In genomic region chr16:21104124-21104860, GRCh38 we compare ENCODE assay signal across 17 cellular contexts. TPM values are rescaled to one million over a fixed set of nuclear protein-coding genes. Genes with fewer than 3 reads are reported as not detected.
A peak's percentile ranks its signal among the peaks of the same experiment; 100 is the strongest.
DNase-seq lines count a peak whose midpoint lies in the region; ATAC-seq and TF ChIP-seq lines count a peak whose summit lies in the region.
"Had no signal": no experiment of that assay in that cellular context is flagged by ENCODE, and none has a peak within 500 bp of the region (broad histone marks: within the 10 kb centered on the region; RNA-seq: fewer than 3 reads in every experiment).

No MANE protein-coding gene starts in this region.

- H3K27me3 ChIP-seq in SK-N-SH (ENCODE audit: insufficient read depth) (no peaks in the 10 kb centered on the region; the same call in 1 of the 2 replicates), skeletal muscle satellite cell (ENCODE audit: control insufficient read depth, insufficient read depth, low read length) (no peaks in the 10 kb centered on the region)
- H3K27me3 ChIP-seq: ascending aorta had no signal

- no peak for TF ChIP-seq RAD21 in SK-N-SH (IDR thresholded peaks at IDR 0.05; ENCODE audit: low read length)

- peaks cover 3 to 11% of the 10 kb centered on the region in 2 experiments; a peak in 2 of 4 replicates for H3K4me1 ChIP-seq in SK-N-SH (ENCODE audit: control insufficient read depth in 1 of 2, insufficient read depth in 2 of 2, low read depth in 1 of 2, low read length in 1 of 2)
- H3K4me1 ChIP-seq in skeletal muscle satellite cell (ENCODE audit: control insufficient read depth, insufficient read depth, low read length) = peaks cover 24% of the 10 kb centered on the region
- H3K4me1 ChIP-seq: ascending aorta had no signal

- no peaks in the 10 kb centered on the region for H3K9me3 ChIP-seq in SK-N-SH
- no peaks in the 10 kb centered on the region for H3K9me3 ChIP-seq in SK-N-MC (ENCODE audit: low read depth, low read length)
- no peaks in the 10 kb centered on the region for H3K9me3 ChIP-seq in skeletal muscle satellite cell (replicated peaks; ENCODE audit: low read length)
- H3K9me3 ChIP-seq: ascending aorta had no signal

- CTCF ChIA-PET in SK-N-SH (lab: Yijun Ruan, JAX) = no interaction called here

- H3K9me2 ChIP-seq in SK-N-SH = no peaks in the 10 kb centered on the region

- no peaks in the 10 kb centered on the region for H4K20me1 ChIP-seq in SK-N-SH (ENCODE audit: insufficient read depth)

- H3K9ac ChIP-seq in SK-N-SH (no peak overlapping the region), SK-N-MC (ENCODE audit: insufficient read length) (no peak overlapping the region), skeletal muscle satellite cell (ENCODE audit: low read depth, low read length) (peak overlapping the region; percentile 10)

- TF ChIP-seq CTCF in SK-N-SH (IDR thresholded peaks at IDR 0.05) (no peak), foreskin fibroblast (IDR thresholded peaks at IDR 0.05; ENCODE audit: low read depth, low read length) (no peak)

- peak overlapping the region in 1 of 2 experiments; percentile 11; a peak in 1 of 4 replicates for H3K27ac ChIP-seq in SK-N-SH (ENCODE audit: low read depth in 2 of 2, low read length in 1 of 2)
- H3K27ac ChIP-seq in SK-N-MC = no peak overlapping the region
- H3K27ac ChIP-seq: ascending aorta had no signal

- H2AFZ ChIP-seq in SK-N-SH (ENCODE audit: low read depth) = no peak overlapping the region

- ATAC-seq in SK-N-SH treated with all-trans-retinoic acid at 6 μM for 48 hours (no peak), GM21737 (IDR thresholded peaks at IDR 0.05; ENCODE audit: unreplicated experiment) (no peak), GM21619 (IDR thresholded peaks at IDR 0.05; ENCODE audit: unreplicated experiment) (no peak)
- ATAC-seq: WTC11 had no signal

- H3K36me3 ChIP-seq in SK-N-SH (replicated peaks in 1 of 2; ENCODE audit: control insufficient read depth in 1 of 2, insufficient read depth in 2 of 2, low read length in 1 of 2) = no peaks in the 10 kb centered on the region
- no peaks in the 10 kb centered on the region for H3K36me3 ChIP-seq in SK-N-MC (ENCODE audit: insufficient read depth, low read length)
- H3K36me3 ChIP-seq in skeletal muscle satellite cell (ENCODE audit: insufficient read depth, low read length) = no peaks in the 10 kb centered on the region
- H3K36me3 ChIP-seq: ascending aorta had no signal

- H3K4me2 ChIP-seq in SK-N-SH (peak overlapping the region; percentile 7; the same call in 1 of the 2 replicates), skeletal muscle satellite cell (ENCODE audit: low read length) (peak overlapping the region; percentile 61)

- POLR2A ChIA-PET in SK-N-SH (lab: Yijun Ruan, JAX) = interaction anchor here (0.6 kb wide), 1 partner anchor 243 kb away, joined by 3 read pairs; no protein-coding TSS in a partner anchor

- WGBS in SK-N-SH (ENCODE audit: low lambda C conversion rate) = 29% methylated on average over 8 of the region's 8 CpGs

- no peaks in the 10 kb centered on the region for H3K79me2 ChIP-seq in SK-N-SH (ENCODE audit: insufficient read depth)

- no peak for TF ChIP-seq EP300 in SK-N-SH (IDR thresholded peaks at IDR 0.05; ENCODE audit: borderline replicate concordance in 1 of 2, low read depth in 1 of 2, low read length in 1 of 2)

- DNase-seq in SK-N-SH (peak; percentile 12), SK-N-MC (ENCODE audit: low read depth, low spot score) (peak; percentile 3), foreskin fibroblast (peak; percentile 40 to 64), RPMI8226 (no peak)
- DNase-seq: activated T-cell treated with anti-CD3 and anti-CD28 coated beads, Interleukin-2, amount 50 U/mL, for 1 hour; DMS79; naive B cell; NCI-H510A treated with DMSO at 0.1 percent for 48 hours; SIG-M5; stimulated activated CD8-positive, alpha-beta memory T cell treated with anti-CD3 and anti-CD28 coated beads, Interleukin-4, amount 100 ng/mL, for 48 hours had no signal

- H3K4me3 ChIP-seq in SK-N-SH (ENCODE audit: low read depth in 2 of 2, low read length in 1 of 2) = no peak overlapping the region
- no peak overlapping the region for H3K4me3 ChIP-seq in SK-N-MC
- no peak overlapping the region for H3K4me3 ChIP-seq in foreskin fibroblast (ENCODE audit: low read depth in 1 of 2, low read length in 2 of 2)
- peak overlapping the region; percentile 7 for H3K4me3 ChIP-seq in skeletal muscle satellite cell (ENCODE audit: low read length)
- H3K4me3 ChIP-seq: ascending aorta had no signal

- no peaks in the 10 kb centered on the region for H3F3A ChIP-seq in SK-N-SH (replicated peaks; ENCODE audit: insufficient read depth)

TF ChIP-seq in SK-N-SH, 30 proteins besides CTCF, POLR2A, EP300 and RAD21:
- no peak for TF ChIP-seq NRF1 (IDR thresholded peaks at IDR 0.05; ENCODE audit: low read depth, low read length)
- TF ChIP-seq POLR2AphosphoS5 (IDR thresholded peaks at IDR 0.05; ENCODE audit: low read depth, low read length) = no peak
- TF ChIP-seq YY1 (IDR thresholded peaks at IDR 0.05; ENCODE audit: low read depth) = no peak
- TF ChIP-seq USF1 (IDR thresholded peaks at IDR 0.05; ENCODE audit: borderline replicate concordance, low read depth) = no peak
- TF ChIP-seq MXI1 (IDR thresholded peaks at IDR 0.05; ENCODE audit: low read depth, low read length) = no peak
- TF ChIP-seq GABPA (IDR thresholded peaks at IDR 0.05; ENCODE audit: low read depth) = no peak
- TF ChIP-seq RCOR1 (IDR thresholded peaks at IDR 0.05; ENCODE audit: low read length) = no peak
- TF ChIP-seq MAX (IDR thresholded peaks at IDR 0.05; ENCODE audit: low read depth) = no peak
- TF ChIP-seq FOXM1 (IDR thresholded peaks at IDR 0.05; ENCODE audit: low read depth) = no peak
- TF ChIP-seq SIN3A (IDR thresholded peaks at IDR 0.05; ENCODE audit: borderline replicate concordance, low read depth, low read length) = no peak
- no peak for TF ChIP-seq SMC3 (IDR thresholded peaks at IDR 0.05; ENCODE audit: low read depth, low read length)
- no peak for TF ChIP-seq RXRA (IDR thresholded peaks at IDR 0.05; ENCODE audit: borderline replicate concordance, low read depth)
TF ChIP-seq in SK-N-SH: peak in this region for 0.

TF ChIP-seq in SK-N-SH treated with all-trans-retinoic acid at 6 μM for 48 hours, 23 proteins besides CTCF, POLR2A, EP300 and RAD21 (continues in another document):
- TF ChIP-seq ZNF565 (CRISPR knock-in tag; conservative IDR thresholded peaks at IDR 0.05; ENCODE audit: low read depth) = no peak
- TF ChIP-seq SNAI2 (CRISPR knock-in tag; IDR thresholded peaks at IDR 0.05) = no peak
- no peak for TF ChIP-seq PATZ1 (CRISPR knock-in tag; IDR thresholded peaks at IDR 0.05; ENCODE audit: borderline replicate concordance)
- no peak for TF ChIP-seq ZFP3 (CRISPR knock-in tag; IDR thresholded peaks at IDR 0.05)
- no peak for TF ChIP-seq ESRRG (CRISPR knock-in tag; IDR thresholded peaks at IDR 0.05)
- TF ChIP-seq ZC3H10 (CRISPR knock-in tag; IDR thresholded peaks at IDR 0.05) = no peak
- TF ChIP-seq ZNF70 (CRISPR knock-in tag; IDR thresholded peaks at IDR 0.05) = no peak
- no peak for TF ChIP-seq CSRNP3 (CRISPR knock-in tag; IDR thresholded peaks at IDR 0.05)
- no peak for TF ChIP-seq OSR1 (CRISPR knock-in tag; IDR thresholded peaks at IDR 0.05)
- TF ChIP-seq POU6F1 (CRISPR knock-in tag; IDR thresholded peaks at IDR 0.05; ENCODE audit: borderline replicate concordance, low read depth) = no peak
- TF ChIP-seq ZNF8 (CRISPR knock-in tag; IDR thresholded peaks at IDR 0.05) = no peak

RNA-seq across cellular contexts. Expression of gene DNAH3, which starts 46.4 kb away (rescaled TPM):
- not detected in 2 replicates for polyA plus RNA-seq in SK-N-SH (2012; rRNA removed)
- 0.01 TPM in 2 replicates for polyA plus RNA-seq in SK-N-SH (2012; cell fraction: cytosol; rRNA removed)
- 0.04 and 0.05 TPM in 2 replicates for polyA plus RNA-seq in SK-N-SH (2012; cell fraction: nucleus; rRNA removed)
- total RNA-seq in skeletal muscle satellite cell (2012; rRNA removed) = not detected in 2 replicates
- total RNA-seq: MCF 10A had no signal

RNA-seq across cellular contexts. Expression of gene LDAF1, which starts 54.2 kb away (rescaled TPM):
- polyA plus RNA-seq in SK-N-SH (2012; rRNA removed) = 10.0 and 12.8 TPM in 2 replicates
- polyA plus RNA-seq in SK-N-SH (2012; cell fraction: cytosol; rRNA removed) = 9.9 and 14.0 TPM in 2 replicates
- polyA plus RNA-seq in SK-N-SH (2012; cell fraction: nucleus; rRNA removed) = 3.7 and 3.8 TPM in 2 replicates
- total RNA-seq in skeletal muscle satellite cell (2012; rRNA removed) = 21.3 and 24.9 TPM in 2 replicates
